Comparison of ENCODE assay signal across 15 cellular contexts in the genomic region with DNA sequence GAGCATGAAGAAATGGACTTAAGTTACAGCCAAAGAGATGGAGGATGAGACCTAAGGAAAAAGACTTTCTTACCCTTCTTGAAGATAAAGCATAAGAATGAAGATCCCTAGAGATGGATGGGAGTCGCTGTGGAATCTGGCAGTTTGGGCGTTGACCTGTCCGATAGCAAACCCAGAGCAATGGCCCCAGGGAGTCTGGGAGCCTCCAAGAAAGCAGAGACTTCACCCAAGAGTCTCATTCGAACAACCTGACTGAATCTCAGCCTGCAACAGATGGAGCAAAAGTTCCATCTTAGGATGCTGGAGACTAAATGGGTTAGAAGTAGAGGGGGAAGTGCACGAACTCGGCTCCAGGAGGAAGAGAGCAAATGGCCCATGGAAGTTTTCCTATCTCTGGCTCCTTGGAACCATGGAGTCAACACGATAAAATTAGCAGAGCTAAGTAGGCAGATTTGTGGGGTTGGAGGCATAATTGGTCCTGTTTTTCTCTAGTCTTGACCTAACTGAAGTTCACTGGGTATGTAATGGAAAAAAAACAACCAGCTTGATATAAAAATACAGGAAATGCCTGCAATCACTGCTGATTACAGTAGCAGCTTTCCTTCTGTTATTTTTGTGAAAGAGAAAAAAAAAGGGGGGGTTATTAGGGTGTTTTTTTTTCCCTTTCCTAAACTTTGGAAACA.
A peak's percentile ranks its signal among the peaks of the same experiment; 100 is the strongest.
DNase-seq lines count a peak whose midpoint lies in the region; ATAC-seq and TF ChIP-seq lines count a peak whose summit lies in the region.
"Had no signal": no experiment of that assay in that cellular context is flagged by ENCODE, and none has a peak within 500 bp of the region (broad histone marks: within the 10 kb centered on the region; RNA-seq: fewer than 3 reads in every experiment).

No MANE protein-coding gene starts in this region.

- DNase-seq in AG10803 (ENCODE audit: low read depth) (peak; percentile 42), cardiac fibroblast (ENCODE audit: low read depth in 2 of 2) (peak; percentile 60 to 91), right atrium auricular region (ENCODE audit: low spot score) (no peak), sciatic nerve (ENCODE audit: low spot score) (no peak), hepatic stellate cell (ENCODE audit: low spot score) (no peak), NCI-H1436 treated with DMSO at 0.1 percent for 48 hours (lab: John Stamatoyannopoulos, UW) (no peak), NCI-H1694 treated with DMSO at 0.1 percent for 48 hours (lab: John Stamatoyannopoulos, UW) (no peak)
- DNase-seq: activated gamma-delta T cell treated with Interleukin-2 at 50 U/mL for 16 hours, caudate nucleus, Karpas-422, NCI-H187, NCI-H526 treated with DMSO at 0.1 percent for 48 hours, testis had no signal

- ATAC-seq in sciatic nerve, result peak; percentile 70
- no peak for ATAC-seq in HG03135 (IDR thresholded peaks at IDR 0.05; ENCODE audit: unreplicated experiment)

- intact Hi-C loops in sciatic nerve (cut with DNase I), result no loop called here

- H3K4me1 ChIP-seq in right atrium auricular region, result peaks cover 0 to 45% of the 10 kb centered on the region in 2 donors
- H3K4me1 ChIP-seq: testis had no signal

- no peaks in the 10 kb centered on the region for H3K9me3 ChIP-seq in right atrium auricular region
- H3K9me3 ChIP-seq: testis had no signal

- no peaks in the 10 kb centered on the region for H3K36me3 ChIP-seq in right atrium auricular region

- H3K4me3 ChIP-seq in AG10803 (ENCODE audit: low read length), result no peak overlapping the region
- H3K4me3 ChIP-seq in cardiac fibroblast (replicated peaks in 1 of 2; ENCODE audit: low read depth in 2 of 2, low read length in 2 of 2), result no peak overlapping the region
- no peak overlapping the region for H3K4me3 ChIP-seq in right atrium auricular region
- H3K4me3 ChIP-seq: testis had no signal

- peak overlapping the region; percentile 64 to 83 for H3K27ac ChIP-seq in right atrium auricular region
- H3K27ac ChIP-seq: epithelial cell of prostate had no signal

- H3K27me3 ChIP-seq in right atrium auricular region, result no peaks in the 10 kb centered on the region
- H3K27me3 ChIP-seq: testis had no signal

- TF ChIP-seq CTCF in AG10803 (conservative IDR thresholded peaks at IDR 0.05; ENCODE audit: low read length), result no peak
- TF ChIP-seq CTCF in cardiac fibroblast (IDR thresholded peaks at IDR 0.05; ENCODE audit: low read depth, low read length), result no peak
- no peak for TF ChIP-seq CTCF in right atrium auricular region (IDR thresholded peaks at IDR 0.05)

Comparison
In these comparisons a context has a peak if more than half of its experiments do, and no peak if none do; other contexts are left out.
1. DNase-seq: peak in AG10803 (single experiment) and cardiac fibroblast (2 of 2); none in right atrium auricular region (single experiment), sciatic nerve (single experiment), hepatic stellate cell (single experiment), NCI-H1436 treated with DMSO at 0.1 percent for 48 hours (single experiment) and NCI-H1694 treated with DMSO at 0.1 percent for 48 hours (single experiment).